8 cellular contexts compared by ENCODE assay signal in the genomic region with DNA sequence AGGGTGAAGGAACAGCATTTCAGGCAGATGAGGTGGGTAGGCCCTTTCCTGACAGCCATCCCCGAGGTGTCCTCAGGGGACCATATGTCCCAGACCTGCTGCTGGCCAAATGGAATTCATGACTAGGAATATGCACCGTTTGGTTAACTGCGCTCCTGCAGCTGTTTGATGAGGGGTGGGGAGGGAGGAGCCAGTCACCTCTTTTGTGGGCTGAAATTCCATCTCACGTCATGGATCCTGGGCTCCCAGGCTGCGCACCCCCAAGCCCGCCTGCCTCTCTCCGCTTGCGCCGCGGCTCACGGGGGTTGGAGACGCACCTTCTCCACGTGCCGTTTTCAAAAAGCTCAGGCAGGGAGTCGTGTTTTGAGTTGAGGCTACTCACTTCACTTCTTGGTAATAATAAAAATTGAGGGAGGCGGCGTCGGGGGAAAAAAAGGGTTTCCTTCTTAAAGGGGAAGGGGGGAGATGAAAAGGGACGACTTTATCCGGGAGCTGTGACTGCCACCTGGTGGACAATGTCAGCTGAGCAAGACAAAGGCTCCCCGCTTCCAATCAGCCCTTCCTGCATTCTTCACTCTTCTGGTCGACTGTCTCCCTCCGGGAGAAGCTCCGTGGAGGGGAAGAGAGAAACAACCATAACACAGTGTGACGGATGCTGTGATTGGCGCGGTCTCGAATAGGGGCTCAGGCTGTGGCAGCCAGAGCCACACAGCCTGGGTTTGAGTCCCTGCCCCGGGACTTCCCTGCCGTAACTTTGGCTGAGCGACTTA. TPM values are rescaled to one million over a fixed set of nuclear protein-coding genes. Genes with fewer than 3 reads are reported as not detected.
DNase-seq lines count a peak whose midpoint lies in the region; ATAC-seq and TF ChIP-seq lines count a peak whose summit lies in the region.

No MANE protein-coding gene starts in this region.

- TF ChIP-seq CTCF in AG04449 (IDR thresholded peaks at IDR 0.05; ENCODE audit: insufficient read depth, low read length, missing control alignments) (peak; percentile 87), OCI-LY1 (IDR thresholded peaks at IDR 0.05; ENCODE audit: low read length) (peak; percentile 88), mucosa of descending colon (IDR thresholded peaks at IDR 0.05) (peak; percentile 77)

- peak overlapping the region; percentile 69 for H3K4me2 ChIP-seq in OCI-LY1 (ENCODE audit: low read length)

- DNase-seq in AG04449 (ENCODE audit: low read depth, low spot score) (no peak), HS-5 (ENCODE audit: low read depth) (peak; percentile 55), activated T-cell treated with anti-CD3 and anti-CD28 coated beads for 24 hours (ENCODE audit: low read depth) (peak; percentile 69), erythroblast (lab: John Stamatoyannopoulos, UW) (peak; percentile 78 to 88), mucosa of descending colon (peak; percentile 64 to 92 (median 81))
- DNase-seq in stimulated activated CD8-positive, alpha-beta memory T cell treated with anti-CD3 and anti-CD28 coated beads, Interleukin-2, amount 100 ng/mL, for 1 hour (ENCODE audit: low read depth in 2 of 2) = peak; percentile 44 to 56

- intact Hi-C loops in mucosa of descending colon (cut with DNase I, micrococcal nuclease) = loop anchor here (2.0 to 5.0 kb wide), 2 partner anchors 354 to 356 kb away; partner anchors contain the start of gene BOD1 (in 1 of the 2)

- CTCF ChIA-PET in AG04449 (lab: Yijun Ruan, JAX) = interaction anchor here (0.6 to 6.8 kb wide), 69 partner anchors 9 to 1266 kb away, joined by 3 to 402 read pairs (median 4); partner anchors contain the start of genes BOD1 and CPEB4

- H3F3A ChIP-seq in OCI-LY1 (ENCODE audit: insufficient read depth, low read length) = no peaks in the 10 kb centered on the region

- peak overlapping the region; percentile 41; the same call in 1 of the 2 replicates for H3K9ac ChIP-seq in OCI-LY1 (ENCODE audit: low read length)

- H3K36me3 ChIP-seq in OCI-LY1 (ENCODE audit: insufficient read depth, low read length) (no peaks in the 10 kb centered on the region), mucosa of descending colon (ENCODE audit: low read depth) (no peaks in the 10 kb centered on the region)

- no peaks in the 10 kb centered on the region for H3K27me3 ChIP-seq in OCI-LY1 (ENCODE audit: insufficient read depth, low read length)

- H3K4me3 ChIP-seq in AG04449 (ENCODE audit: low read depth, low read length) (peak overlapping the region; percentile 48), OCI-LY1 (ENCODE audit: low read depth, low read length, poor library complexity, severe bottlenecking) (peak overlapping the region; percentile 49), mucosa of descending colon (no peak overlapping the region)

- H3K4me1 ChIP-seq in OCI-LY1 (ENCODE audit: insufficient read depth, low read length, severe bottlenecking) (peaks cover 24% of the 10 kb centered on the region), mucosa of descending colon (ENCODE audit: low read depth) (peaks cover 7% of the 10 kb centered on the region)

- POLR2A ChIA-PET in AG04449 (lab: Yijun Ruan, JAX) = interaction anchor here (0.8 kb wide), 1 partner anchor 357 kb away, joined by 3 read pairs; no protein-coding TSS in a partner anchor

- H4K20me1 ChIP-seq in OCI-LY1 (ENCODE audit: insufficient read depth, low read length) = no peaks in the 10 kb centered on the region

- H3K9me2 ChIP-seq in OCI-LY1 (ENCODE audit: low read depth, low read length) = no peaks in the 10 kb centered on the region

- no peak for TF ChIP-seq POLR2A in erythroblast (IDR thresholded peaks at IDR 0.05; ENCODE audit: low read length)

- H3K9me3 ChIP-seq in OCI-LY1 (ENCODE audit: low read length) (no peaks in the 10 kb centered on the region), mucosa of descending colon (no peaks in the 10 kb centered on the region)

- H3K79me2 ChIP-seq in OCI-LY1 (ENCODE audit: insufficient read depth, low read length) = no peaks in the 10 kb centered on the region

- ATAC-seq in GM19023 (IDR thresholded peaks at IDR 0.05; ENCODE audit: unreplicated experiment) = peak; percentile 69
- ATAC-seq in mucosa of descending colon = peak; percentile 96

- H2AFZ ChIP-seq in OCI-LY1 (ENCODE audit: low read length) = no peak overlapping the region

- no peak overlapping the region for H3K27ac ChIP-seq in OCI-LY1 (ENCODE audit: low read depth, low read length, poor library complexity, severe bottlenecking)

RNA-seq across cellular contexts. Expression of gene C5orf47, which starts 15.9 kb away (rescaled TPM):
- not detected for total RNA-seq in mucosa of descending colon
